33 cellular contexts compared by ENCODE assay signal in genomic region chr1:43265431-43265830, GRCh38. TPM values are rescaled to one million over a fixed set of nuclear protein-coding genes. Genes with fewer than 3 reads are reported as not detected.
"Had no signal": no experiment of that assay in that cellular context is flagged by ENCODE, and none has a peak within 500 bp of the region (broad histone marks: within the 10 kb centered on the region; RNA-seq: fewer than 3 reads in every experiment).

No MANE protein-coding gene starts in this region.

- H3K27ac Mint-ChIP-seq: activated CD4-positive, alpha-beta T cell treated with anti-CD3 and anti-CD28 coated beads, Interleukin-2, amount 10 ng/mL, durations not matched to agents 24 days and 14 days; activated CD8-positive, alpha-beta T cell treated with anti-CD3 and anti-CD28 coated beads for 36 hours; activated naive CD4-positive, alpha-beta T cell treated with anti-CD3 and anti-CD28 coated beads for 36 hours; activated naive CD4-positive, alpha-beta T cell treated with anti-CD3 and anti-CD28 coated beads, Interleukin-2, amount 50 U/mL, for 72 hours; activated T-helper 1 cell treated with anti-CD3 and anti-CD28 coated beads, Interleukin-12 subunit alpha, Interleukin-12 subunit beta, Interleukin-2, Interleukin-4 antibody, amounts not matched to agents 30 ng/mL and 10 ng/mL and 1 ng/mL, durations not matched to agents 14 hours and 24 hours and 36 hours; brain; T-helper 1 cell treated with Interleukin-12 subunit alpha and Interleukin-12 subunit beta and Interleukin-4 antibody, amounts not matched to agents 30 μg/mL and 1 μg/mL, for 36 hours; T-helper 2 cell treated with Interferon-gamma antibody and Interleukin-4, amounts not matched to agents 5 μg/mL and 100 μg/mL, for 36 hours had no signal

- H3K4me1 ChIP-seq: adrenal gland, SJCRH30 had no signal

- H3K27me3 ChIP-seq: adrenal gland, SJCRH30 had no signal

- DNase-seq: activated CD4-positive, alpha-beta T cell treated with anti-CD3 and anti-CD28 coated beads, Interleukin-2, amount 10 ng/mL, durations not matched to agents 24 days and 14 days; activated CD4-positive, alpha-beta T cell treated with anti-CD3 and anti-CD28 coated beads, Interleukin-2, amount 50 U/mL, for 4 hours; activated CD8-positive, alpha-beta T cell treated with anti-CD3 and anti-CD28 coated beads for 36 hours; activated gamma-delta T cell treated with Interleukin-2 at 50 U/mL for 16 hours; activated naive CD4-positive, alpha-beta T cell treated with anti-CD3 and anti-CD28 coated beads for 36 hours; activated T-cell treated with anti-CD3 and anti-CD28 coated beads, Interleukin-2, amount 50 U/mL, for 1 hour; adrenal gland; central memory CD4-positive, alpha-beta T cell; Kasumi-1; KG1; MM.1S; MV-4-11; NCI-H1092; NCI-H1436 treated with DMSO at 0.1 percent for 48 hours; NCI-H1694 treated with DMSO at 0.1 percent for 48 hours; NCI-H2029; NCI-H345; NCI-H524 treated with DMSO at 0.1 percent for 48 hours; SHP77; SJCRH30 had no signal

- H3K4me3 ChIP-seq: adrenal gland, SJCRH30, SK-N-MC had no signal

- ATAC-seq: activated CD8-positive, alpha-beta T cell treated with anti-CD3 and anti-CD28 coated beads for 36 hours; activated naive CD4-positive, alpha-beta T cell treated with anti-CD3 and anti-CD28 coated beads, Interleukin-2, amount 50 U/mL, for 72 hours; Panc1 had no signal

- H3K9me3 ChIP-seq: adrenal gland had no signal

- H3K4me3 Mint-ChIP-seq: activated CD4-positive, alpha-beta T cell treated with anti-CD3 and anti-CD28 coated beads, Interleukin-2, amount 10 ng/mL, durations not matched to agents 24 days and 14 days; activated CD8-positive, alpha-beta T cell treated with anti-CD3 and anti-CD28 coated beads for 36 hours; activated naive CD4-positive, alpha-beta T cell treated with anti-CD3 and anti-CD28 coated beads for 36 hours; activated T-helper 1 cell treated with anti-CD3 and anti-CD28 coated beads, Interleukin-12 subunit alpha, Interleukin-12 subunit beta, Interleukin-2, Interleukin-4 antibody, amounts not matched to agents 30 ng/mL and 10 ng/mL and 1 ng/mL, durations not matched to agents 14 hours and 24 hours and 36 hours; brain; T-helper 1 cell treated with Interleukin-12 subunit alpha and Interleukin-12 subunit beta and Interleukin-4 antibody, amounts not matched to agents 30 μg/mL and 1 μg/mL, for 36 hours; T-helper 2 cell treated with Interferon-gamma antibody and Interleukin-4, amounts not matched to agents 5 μg/mL and 100 μg/mL, for 36 hours had no signal

- H3K27ac ChIP-seq: adrenal gland, SJCRH30, SK-N-MC had no signal

- FAIRE-seq: astrocyte, bronchial epithelial cell, TTC549 had no signal

- H3K4me1 Mint-ChIP-seq: activated CD4-positive, alpha-beta T cell treated with anti-CD3 and anti-CD28 coated beads, Interleukin-2, amount 10 ng/mL, durations not matched to agents 24 days and 14 days had no signal

- H3K36me3 Mint-ChIP-seq: brain had no signal

- H3K36me3 ChIP-seq: adrenal gland, SJCRH30 had no signal

RNA-seq across cellular contexts. Expression of gene TMEM125, which starts 4.4 kb away (rescaled TPM):
- total RNA-seq: activated CD4-positive, alpha-beta T cell treated with anti-CD3 and anti-CD28 coated beads, Interleukin-2, amount 10 ng/mL, durations not matched to agents 24 days and 14 days; activated CD8-positive, alpha-beta memory T cell treated with anti-CD3 and anti-CD28 coated beads for 36 hours; activated T-helper 1 cell treated with anti-CD3 and anti-CD28 coated beads, Interleukin-12 subunit alpha, Interleukin-12 subunit beta, Interleukin-2, Interleukin-4 antibody, amounts not matched to agents 30 ng/mL and 10 ng/mL and 1 ng/mL, durations not matched to agents 14 hours and 24 hours and 36 hours; NCI-H460; RPMI7951; SJCRH30 had no signal

RNA-seq across cellular contexts. Expression of gene C1orf210, which starts 19.9 kb away (rescaled TPM):
- total RNA-seq: activated CD4-positive, alpha-beta T cell treated with anti-CD3 and anti-CD28 coated beads, Interleukin-2, amount 10 ng/mL, durations not matched to agents 24 days and 14 days; activated CD8-positive, alpha-beta memory T cell treated with anti-CD3 and anti-CD28 coated beads for 36 hours; activated CD8-positive, alpha-beta T cell treated with anti-CD3 and anti-CD28 coated beads for 36 hours; activated naive CD4-positive, alpha-beta T cell treated with anti-CD3 and anti-CD28 coated beads for 36 hours; activated naive CD4-positive, alpha-beta T cell treated with anti-CD3 and anti-CD28 coated beads, Interleukin-2, amount 50 U/mL, for 72 hours; activated T-helper 1 cell treated with anti-CD3 and anti-CD28 coated beads, Interleukin-12 subunit alpha, Interleukin-12 subunit beta, Interleukin-2, Interleukin-4 antibody, amounts not matched to agents 30 ng/mL and 10 ng/mL and 1 ng/mL, durations not matched to agents 14 hours and 24 hours and 36 hours; adrenal gland; RPMI7951; SJCRH30 had no signal
- polyA plus RNA-seq: adrenal gland had no signal

RNA-seq across cellular contexts. Expression of gene TIE1, which starts 35.4 kb away (rescaled TPM):
- total RNA-seq: activated naive CD4-positive, alpha-beta T cell treated with anti-CD3 and anti-CD28 coated beads for 36 hours; NCI-H460 had no signal
